In genomic region chr7:2554654-2555053, GRCh38 we compare ENCODE assay signal across 3 cellular contexts.
TF ChIP-seq lines count a peak whose summit lies in the region.

No MANE protein-coding gene starts in this region.

TF ChIP-seq in SK-N-SH, 30 proteins besides CTCF, POLR2A, EP300 and RAD21 (continued from another document):
- TF ChIP-seq REST (IDR thresholded peaks at IDR 0.05; ENCODE audit: low read depth, low read length) (no peak), FOXM1 (IDR thresholded peaks at IDR 0.05; ENCODE audit: low read depth) (no peak), MXI1 (IDR thresholded peaks at IDR 0.05; ENCODE audit: low read depth, low read length) (peak; percentile 29; the same call in 1 of the 2 replicates), GABPA (IDR thresholded peaks at IDR 0.05; ENCODE audit: low read depth) (no peak)
- TF ChIP-seq, protein P1, sequence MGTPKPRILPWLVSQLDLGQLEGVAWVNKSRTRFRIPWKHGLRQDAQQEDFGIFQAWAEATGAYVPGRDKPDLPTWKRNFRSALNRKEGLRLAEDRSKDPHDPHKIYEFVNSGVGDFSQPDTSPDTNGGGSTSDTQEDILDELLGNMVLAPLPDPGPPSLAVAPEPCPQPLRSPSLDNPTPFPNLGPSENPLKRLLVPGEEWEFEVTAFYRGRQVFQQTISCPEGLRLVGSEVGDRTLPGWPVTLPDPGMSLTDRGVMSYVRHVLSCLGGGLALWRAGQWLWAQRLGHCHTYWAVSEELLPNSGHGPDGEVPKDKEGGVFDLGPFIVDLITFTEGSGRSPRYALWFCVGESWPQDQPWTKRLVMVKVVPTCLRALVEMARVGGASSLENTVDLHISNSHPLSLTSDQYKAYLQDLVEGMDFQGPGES (IDR thresholded peaks at IDR 0.05; ENCODE audit: low read depth, low read length), result no peak
TF ChIP-seq in SK-N-SH: peak in this region for 1.

TF ChIP-seq in SK-N-SH treated with all-trans-retinoic acid at 6 μM for 48 hours, 23 proteins besides CTCF, POLR2A, EP300 and RAD21 (continued from another document):
- TF ChIP-seq, protein P2, sequence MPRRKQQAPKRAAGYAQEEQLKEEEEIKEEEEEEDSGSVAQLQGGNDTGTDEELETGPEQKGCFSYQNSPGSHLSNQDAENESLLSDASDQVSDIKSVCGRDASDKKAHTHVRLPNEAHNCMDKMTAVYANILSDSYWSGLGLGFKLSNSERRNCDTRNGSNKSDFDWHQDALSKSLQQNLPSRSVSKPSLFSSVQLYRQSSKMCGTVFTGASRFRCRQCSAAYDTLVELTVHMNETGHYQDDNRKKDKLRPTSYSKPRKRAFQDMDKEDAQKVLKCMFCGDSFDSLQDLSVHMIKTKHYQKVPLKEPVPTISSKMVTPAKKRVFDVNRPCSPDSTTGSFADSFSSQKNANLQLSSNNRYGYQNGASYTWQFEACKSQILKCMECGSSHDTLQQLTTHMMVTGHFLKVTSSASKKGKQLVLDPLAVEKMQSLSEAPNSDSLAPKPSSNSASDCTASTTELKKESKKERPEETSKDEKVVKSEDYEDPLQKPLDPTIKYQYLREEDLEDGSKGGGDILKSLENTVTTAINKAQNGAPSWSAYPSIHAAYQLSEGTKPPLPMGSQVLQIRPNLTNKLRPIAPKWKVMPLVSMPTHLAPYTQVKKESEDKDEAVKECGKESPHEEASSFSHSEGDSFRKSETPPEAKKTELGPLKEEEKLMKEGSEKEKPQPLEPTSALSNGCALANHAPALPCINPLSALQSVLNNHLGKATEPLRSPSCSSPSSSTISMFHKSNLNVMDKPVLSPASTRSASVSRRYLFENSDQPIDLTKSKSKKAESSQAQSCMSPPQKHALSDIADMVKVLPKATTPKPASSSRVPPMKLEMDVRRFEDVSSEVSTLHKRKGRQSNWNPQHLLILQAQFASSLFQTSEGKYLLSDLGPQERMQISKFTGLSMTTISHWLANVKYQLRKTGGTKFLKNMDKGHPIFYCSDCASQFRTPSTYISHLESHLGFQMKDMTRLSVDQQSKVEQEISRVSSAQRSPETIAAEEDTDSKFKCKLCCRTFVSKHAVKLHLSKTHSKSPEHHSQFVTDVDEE (CRISPR knock-in tag; IDR thresholded peaks at IDR 0.05), result no peak

TF ChIP-seq in WTC11, 78 proteins besides CTCF, POLR2A, EP300 and RAD21 (continued from another document):
- TF ChIP-seq, protein P3, sequence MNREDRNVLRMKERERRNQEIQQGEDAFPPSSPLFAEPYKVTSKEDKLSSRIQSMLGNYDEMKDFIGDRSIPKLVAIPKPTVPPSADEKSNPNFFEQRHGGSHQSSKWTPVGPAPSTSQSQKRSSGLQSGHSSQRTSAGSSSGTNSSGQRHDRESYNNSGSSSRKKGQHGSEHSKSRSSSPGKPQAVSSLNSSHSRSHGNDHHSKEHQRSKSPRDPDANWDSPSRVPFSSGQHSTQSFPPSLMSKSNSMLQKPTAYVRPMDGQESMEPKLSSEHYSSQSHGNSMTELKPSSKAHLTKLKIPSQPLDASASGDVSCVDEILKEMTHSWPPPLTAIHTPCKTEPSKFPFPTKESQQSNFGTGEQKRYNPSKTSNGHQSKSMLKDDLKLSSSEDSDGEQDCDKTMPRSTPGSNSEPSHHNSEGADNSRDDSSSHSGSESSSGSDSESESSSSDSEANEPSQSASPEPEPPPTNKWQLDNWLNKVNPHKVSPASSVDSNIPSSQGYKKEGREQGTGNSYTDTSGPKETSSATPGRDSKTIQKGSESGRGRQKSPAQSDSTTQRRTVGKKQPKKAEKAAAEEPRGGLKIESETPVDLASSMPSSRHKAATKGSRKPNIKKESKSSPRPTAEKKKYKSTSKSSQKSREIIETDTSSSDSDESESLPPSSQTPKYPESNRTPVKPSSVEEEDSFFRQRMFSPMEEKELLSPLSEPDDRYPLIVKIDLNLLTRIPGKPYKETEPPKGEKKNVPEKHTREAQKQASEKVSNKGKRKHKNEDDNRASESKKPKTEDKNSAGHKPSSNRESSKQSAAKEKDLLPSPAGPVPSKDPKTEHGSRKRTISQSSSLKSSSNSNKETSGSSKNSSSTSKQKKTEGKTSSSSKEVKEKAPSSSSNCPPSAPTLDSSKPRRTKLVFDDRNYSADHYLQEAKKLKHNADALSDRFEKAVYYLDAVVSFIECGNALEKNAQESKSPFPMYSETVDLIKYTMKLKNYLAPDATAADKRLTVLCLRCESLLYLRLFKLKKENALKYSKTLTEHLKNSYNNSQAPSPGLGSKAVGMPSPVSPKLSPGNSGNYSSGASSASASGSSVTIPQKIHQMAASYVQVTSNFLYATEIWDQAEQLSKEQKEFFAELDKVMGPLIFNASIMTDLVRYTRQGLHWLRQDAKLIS (CRISPR knock-in tag; IDR thresholded peaks at IDR 0.05; ENCODE audit: borderline replicate concordance), result no peak
- TF ChIP-seq, protein P4, sequence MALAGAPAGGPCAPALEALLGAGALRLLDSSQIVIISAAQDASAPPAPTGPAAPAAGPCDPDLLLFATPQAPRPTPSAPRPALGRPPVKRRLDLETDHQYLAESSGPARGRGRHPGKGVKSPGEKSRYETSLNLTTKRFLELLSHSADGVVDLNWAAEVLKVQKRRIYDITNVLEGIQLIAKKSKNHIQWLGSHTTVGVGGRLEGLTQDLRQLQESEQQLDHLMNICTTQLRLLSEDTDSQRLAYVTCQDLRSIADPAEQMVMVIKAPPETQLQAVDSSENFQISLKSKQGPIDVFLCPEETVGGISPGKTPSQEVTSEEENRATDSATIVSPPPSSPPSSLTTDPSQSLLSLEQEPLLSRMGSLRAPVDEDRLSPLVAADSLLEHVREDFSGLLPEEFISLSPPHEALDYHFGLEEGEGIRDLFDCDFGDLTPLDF (CRISPR knock-in tag; IDR thresholded peaks at IDR 0.05), result no peak
- TF ChIP-seq, protein P5, sequence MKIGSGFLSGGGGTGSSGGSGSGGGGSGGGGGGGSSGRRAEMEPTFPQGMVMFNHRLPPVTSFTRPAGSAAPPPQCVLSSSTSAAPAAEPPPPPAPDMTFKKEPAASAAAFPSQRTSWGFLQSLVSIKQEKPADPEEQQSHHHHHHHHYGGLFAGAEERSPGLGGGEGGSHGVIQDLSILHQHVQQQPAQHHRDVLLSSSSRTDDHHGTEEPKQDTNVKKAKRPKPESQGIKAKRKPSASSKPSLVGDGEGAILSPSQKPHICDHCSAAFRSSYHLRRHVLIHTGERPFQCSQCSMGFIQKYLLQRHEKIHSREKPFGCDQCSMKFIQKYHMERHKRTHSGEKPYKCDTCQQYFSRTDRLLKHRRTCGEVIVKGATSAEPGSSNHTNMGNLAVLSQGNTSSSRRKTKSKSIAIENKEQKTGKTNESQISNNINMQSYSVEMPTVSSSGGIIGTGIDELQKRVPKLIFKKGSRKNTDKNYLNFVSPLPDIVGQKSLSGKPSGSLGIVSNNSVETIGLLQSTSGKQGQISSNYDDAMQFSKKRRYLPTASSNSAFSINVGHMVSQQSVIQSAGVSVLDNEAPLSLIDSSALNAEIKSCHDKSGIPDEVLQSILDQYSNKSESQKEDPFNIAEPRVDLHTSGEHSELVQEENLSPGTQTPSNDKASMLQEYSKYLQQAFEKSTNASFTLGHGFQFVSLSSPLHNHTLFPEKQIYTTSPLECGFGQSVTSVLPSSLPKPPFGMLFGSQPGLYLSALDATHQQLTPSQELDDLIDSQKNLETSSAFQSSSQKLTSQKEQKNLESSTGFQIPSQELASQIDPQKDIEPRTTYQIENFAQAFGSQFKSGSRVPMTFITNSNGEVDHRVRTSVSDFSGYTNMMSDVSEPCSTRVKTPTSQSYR (CRISPR knock-in tag; IDR thresholded peaks at IDR 0.05), result no peak
- TF ChIP-seq ZNF232 (CRISPR knock-in tag; IDR thresholded peaks at IDR 0.05) (no peak), ZMAT4 (CRISPR knock-in tag; IDR thresholded peaks at IDR 0.05) (no peak), TP53 (CRISPR knock-in tag; IDR thresholded peaks at IDR 0.05) (no peak), NFYB (CRISPR knock-in tag; conservative IDR thresholded peaks at IDR 0.05; ENCODE audit: low read depth) (no peak), JUN (CRISPR knock-in tag; IDR thresholded peaks at IDR 0.05) (no peak)
TF ChIP-seq in WTC11: peak in this region for 0.
